11 cellular contexts compared by ENCODE assay signal in genomic region chr19:13633109-13633508, GRCh38.
DNase-seq lines count a peak whose midpoint lies in the region; ATAC-seq and TF ChIP-seq lines count a peak whose summit lies in the region.
"Had no signal": no experiment of that assay in that cellular context is flagged by ENCODE, and none has a peak within 500 bp of the region (broad histone marks: within the 10 kb centered on the region; RNA-seq: fewer than 3 reads in every experiment).

No MANE protein-coding gene starts in this region.

- no peaks in the 10 kb centered on the region for H3K36me3 ChIP-seq in SK-N-MC (ENCODE audit: insufficient read depth, low read length)
- H3K36me3 ChIP-seq in aorta (ENCODE audit: control insufficient read depth in 1 of 2, insufficient read depth in 2 of 2, low read length in 1 of 2): no peaks in the 10 kb centered on the region

- no peaks in the 10 kb centered on the region for H3K27me3 ChIP-seq in aorta (ENCODE audit: control insufficient read depth in 1 of 2, insufficient read depth in 2 of 2, low read length in 1 of 2)
- H3K27me3 ChIP-seq in foreskin keratinocyte: peaks cover under 1% of the 10 kb centered on the region

- intact Hi-C loops in aorta (cut with DNase I): no loop called here

- H3K4me3 ChIP-seq in SK-N-MC: peak overlapping the region; percentile 64
- no peak overlapping the region for H3K4me3 ChIP-seq in aorta (ENCODE audit: low read length in 2 of 2)

- H3K9me3 ChIP-seq in SK-N-MC (ENCODE audit: low read depth, low read length): no peaks in the 10 kb centered on the region; the same call in 1 of the 2 replicates
- H3K9me3 ChIP-seq in aorta (ENCODE audit: control insufficient read depth, low read length): peaks cover 4% of the 10 kb centered on the region

- H3K4me1 ChIP-seq in aorta (ENCODE audit: control insufficient read depth in 1 of 2, insufficient read depth in 2 of 2, low read length in 2 of 2): no peaks in the 10 kb centered on the region
- H3K4me1 ChIP-seq in foreskin keratinocyte: no peaks in the 10 kb centered on the region

- H3K27ac ChIP-seq in SK-N-MC (peak overlapping the region; percentile 91), aorta (ENCODE audit: low read depth in 1 of 2, low read length in 2 of 2) (no peak overlapping the region), foreskin keratinocyte (no peak overlapping the region)

- TF ChIP-seq CTCF in foreskin keratinocyte (conservative IDR thresholded peaks at IDR 0.05): no peak

- WGBS in aorta, 2 donors: 4 to 5% methylated on average over 6 of the region's 6 CpGs

- DNase-seq in DMS 273 (lab: John Stamatoyannopoulos, UW; ENCODE audit: unreplicated experiment): peak; percentile 99
- peak; percentile 96 for DNase-seq in NCI-H1694 treated with DMSO at 0.1 percent for 48 hours (lab: John Stamatoyannopoulos, UW)
- no peak for DNase-seq in SK-N-MC (ENCODE audit: low read depth, low spot score)
- peak; percentile 21 for DNase-seq in iris pigment epithelial cell (ENCODE audit: low read depth)
- DNase-seq in aorta: no peak
- no peak for DNase-seq in foreskin keratinocyte
- DNase-seq in dedifferentiated amniotic fluid mesenchymal stem cell (ENCODE audit: extremely low spot score): no peak
- DNase-seq: activated naive CD8-positive, alpha-beta T cell treated with anti-CD3 and anti-CD28 coated beads, Interleukin-2, amount 50 U/mL, for 24 hours; stimulated activated CD4-positive, alpha-beta T cell treated with anti-CD3 and anti-CD28 coated beads, Interleukin-4, amount 100 ng/mL, for 4 hours had no signal

- H3K9ac ChIP-seq in SK-N-MC (ENCODE audit: insufficient read length): no peak overlapping the region

- ATAC-seq in HG03108 (IDR thresholded peaks at IDR 0.05; ENCODE audit: unreplicated experiment) (no peak), aorta (ENCODE audit: low FRiP score) (no peak), foreskin keratinocyte (no peak)
- ATAC-seq: activated naive CD8-positive, alpha-beta T cell treated with anti-CD3 and anti-CD28 coated beads, Interleukin-2, amount 50 U/mL, for 24 hours; left lobe of liver had no signal

Comparison
In these comparisons a context has a peak if more than half of its experiments do, and no peak if none do; other contexts are left out.
1. DNase-seq: peak in DMS 273 (single experiment), NCI-H1694 treated with DMSO at 0.1 percent for 48 hours (single experiment) and iris pigment epithelial cell (single experiment); none in SK-N-MC (single experiment), aorta (0 of 2), foreskin keratinocyte (0 of 2) and dedifferentiated amniotic fluid mesenchymal stem cell (single experiment).